7 cellular contexts compared by ENCODE assay signal in genomic region chr21:34029724-34030528, GRCh38. TPM values are rescaled to one million over a fixed set of nuclear protein-coding genes. Genes with fewer than 3 reads are reported as not detected.
DNase-seq lines count a peak whose midpoint lies in the region; ATAC-seq and TF ChIP-seq lines count a peak whose summit lies in the region.

No MANE protein-coding gene starts in this region.

- DNase-seq in OCI-LY7 (ENCODE audit: low spot score) (peak; percentile 90), glutamatergic neuron (peak; percentile 33), pulmonary artery endothelial cell (ENCODE audit: low read depth, low spot score) (peak; percentile 33), GOT3 (lab: John Stamatoyannopoulos, UW) (no peak)
- peak; percentile 80 for DNase-seq in activated effector memory CD4-positive, alpha-beta T cell treated with anti-CD3 and anti-CD28 coated beads, Interleukin-2, amount 50 U/mL, for 16 hours

- H3K9me3 Mint-ChIP-seq in glutamatergic neuron (ENCODE audit: unreplicated experiment): no peaks in the 10 kb centered on the region

- H3K4me1 ChIP-seq in OCI-LY7 (ENCODE audit: insufficient read depth, low read length, poor library complexity, severe bottlenecking): peaks cover 21% of the 10 kb centered on the region

- H3K4me3 ChIP-seq in OCI-LY7 (ENCODE audit: low read depth, low read length, poor library complexity, severe bottlenecking): peak overlapping the region; percentile 39

- CTCF ChIA-PET in OCI-LY7 (lab: Charles Lee; ENCODE audit: unreplicated experiment): interaction anchor here (1.1 kb wide), 1 partner anchor 10 kb away, joined by 3 read pairs; no protein-coding TSS in a partner anchor

- intact Hi-C loops in OCI-LY7 (cut with micrococcal nuclease; ENCODE audit: unreplicated experiment): no loop called here

- peak overlapping the region; percentile 72; the same call in 1 of the 2 replicates for H2AFZ ChIP-seq in OCI-LY7 (ENCODE audit: low read length)

- no peaks in the 10 kb centered on the region for H3K36me3 Mint-ChIP-seq in glutamatergic neuron (ENCODE audit: unreplicated experiment)

- POLR2A ChIA-PET in OCI-LY7 (lab: Charles Lee): interaction anchor here (1.0 kb wide), 1 partner anchor 13 kb away, joined by 3 read pairs; no protein-coding TSS in a partner anchor

- H3K9me2 ChIP-seq in OCI-LY7 (ENCODE audit: insufficient read depth, low read length): no peaks in the 10 kb centered on the region

- H4K20me1 ChIP-seq in OCI-LY7 (ENCODE audit: insufficient read depth, low read length): no peaks in the 10 kb centered on the region

- H3K27ac ChIP-seq in OCI-LY7 (ENCODE audit: low read depth, low read length, poor library complexity, severe bottlenecking): no peak overlapping the region

- TF ChIP-seq CTCF in OCI-LY7 (conservative IDR thresholded peaks at IDR 0.05; ENCODE audit: low read length) (no peak), glutamatergic neuron (IDR thresholded peaks at IDR 0.05; ENCODE audit: partially characterized antibody, unreplicated experiment) (no peak)

- H3K4me1 Mint-ChIP-seq in glutamatergic neuron (ENCODE audit: low read depth, unreplicated experiment): no peaks in the 10 kb centered on the region

- peaks cover 3% of the 10 kb centered on the region for H3K27me3 Mint-ChIP-seq in glutamatergic neuron (ENCODE audit: unreplicated experiment)

- no peaks in the 10 kb centered on the region; the same call in 1 of the 2 replicates for H3K9me3 ChIP-seq in OCI-LY7 (ENCODE audit: low read length)

- H3K27ac Mint-ChIP-seq in glutamatergic neuron (ENCODE audit: unreplicated experiment): peak overlapping the region; percentile 50

- ATAC-seq in GM18861 (IDR thresholded peaks at IDR 0.05; ENCODE audit: unreplicated experiment): peak; percentile 88
- ATAC-seq in HG02870 (IDR thresholded peaks at IDR 0.05; ENCODE audit: unreplicated experiment): peak; percentile 82

- BruUV-seq in OCI-LY7 (replicated peaks; lab: Mats Ljungman, UMichigan): no TSS peak

- H3K79me2 ChIP-seq in OCI-LY7 (ENCODE audit: insufficient read depth, low read depth, low read length): no peaks in the 10 kb centered on the region

- no peaks in the 10 kb centered on the region for H3K36me3 ChIP-seq in OCI-LY7 (ENCODE audit: insufficient read depth, low read length)

- H3K4me2 ChIP-seq in OCI-LY7 (ENCODE audit: low read length): peak overlapping the region; percentile 55

- peak overlapping the region; percentile 83 for H3K4me3 Mint-ChIP-seq in glutamatergic neuron (ENCODE audit: unreplicated experiment)

RNA-seq across cellular contexts. Expression of gene MRPS6, which starts 43.5 kb away (rescaled TPM):
- total RNA-seq in OCI-LY7 (2014; rRNA removed; shearing (Covaris generic)): 15.2 and 20.9 TPM in 2 replicates
- 56.1 and 64.7 TPM in 2 replicates for total RNA-seq in OCI-LY7 (2022)
- total RNA-seq in glutamatergic neuron (ENCODE audit: unreplicated experiment): 31.6 TPM
- 9.0 and 9.3 TPM in 2 replicates for total RNA-seq in pulmonary artery endothelial cell

RNA-seq across cellular contexts. Expression of gene SLC5A3, which starts 43.5 kb away (rescaled TPM):
- 26.3 and 31.5 TPM in 2 replicates for total RNA-seq in OCI-LY7 (2014; rRNA removed; shearing (Covaris generic))
- total RNA-seq in OCI-LY7 (2022): 22.2 and 26.6 TPM in 2 replicates
- total RNA-seq in glutamatergic neuron (ENCODE audit: unreplicated experiment): 5.5 TPM
- 6.9 and 23.7 TPM in 2 replicates for total RNA-seq in pulmonary artery endothelial cell
